ENCODE assay signal across 18 cellular contexts in genomic region chr1:78884685-78885452, GRCh38.
DNase-seq lines count a peak whose midpoint lies in the region; ATAC-seq, FAIRE-seq and TF ChIP-seq lines count a peak whose summit lies in the region.
"Had no signal": no experiment of that assay in that cellular context is flagged by ENCODE, and none has a peak within 500 bp of the region (broad histone marks: within the 10 kb centered on the region; RNA-seq: fewer than 3 reads in every experiment).

No MANE protein-coding gene starts in this region.

- no peak for FAIRE-seq in endothelial cell of umbilical vein (lab: Jason Lieb, UNC)
- FAIRE-seq: colon had no signal

- no peaks in the 10 kb centered on the region for H3K27me3 Mint-ChIP-seq in osteocyte (ENCODE audit: unreplicated experiment)
- no peaks in the 10 kb centered on the region for H3K27me3 Mint-ChIP-seq in mesothelial cell of epicardium (ENCODE audit: low read depth)
- H3K27me3 Mint-ChIP-seq: activated naive CD4-positive, alpha-beta T cell treated with anti-CD3 and anti-CD28 coated beads, Interleukin-2, amount 50 U/mL, for 24 hours; CD4-positive, CD25-positive, alpha-beta regulatory T cell had no signal

- peaks cover 0 to 12% of the 10 kb centered on the region in 2 experiments for H3K36me3 ChIP-seq in endothelial cell of umbilical vein (ENCODE audit: control insufficient read depth in 2 of 2, extremely low read depth in 1 of 2, insufficient read depth in 2 of 2, low read length in 2 of 2)
- H3K36me3 ChIP-seq: sigmoid colon had no signal

- no peaks in the 10 kb centered on the region for H3K9me3 ChIP-seq in endothelial cell of umbilical vein (replicated peaks; ENCODE audit: control insufficient read depth, insufficient read depth, low read length)
- H3K9me3 ChIP-seq: sigmoid colon had no signal

- H3K4me3 Mint-ChIP-seq in osteocyte (ENCODE audit: unreplicated experiment) (peak overlapping the region; percentile 29), mesothelial cell of epicardium (no peak overlapping the region)
- H3K4me3 Mint-ChIP-seq: activated CD8-positive, alpha-beta T cell treated with anti-CD3 and anti-CD28 coated beads for 36 hours; activated naive CD4-positive, alpha-beta T cell treated with anti-CD3 and anti-CD28 coated beads, Interleukin-2, amount 50 U/mL, for 24 hours; CD4-positive, CD25-positive, alpha-beta regulatory T cell; naive thymus-derived CD4-positive, alpha-beta T cell had no signal

- DNase-seq in GM03348 (ENCODE audit: low spot score) (peak; percentile 12), LHCN-M2 (ENCODE audit: low read depth) (peak; percentile 18), endothelial cell of umbilical vein (ENCODE audit: low read depth, low spot score) (peak; percentile 12), osteocyte (ENCODE audit: extremely low spot score, unreplicated experiment) (no peak), dorsolateral prefrontal cortex (no peak), mesothelial cell of epicardium (ENCODE audit: low spot score in 2 of 2, unreplicated experiment in 2 of 2) (no peak)
- no peak for DNase-seq in stimulated activated naive CD4-positive, alpha-beta T cell treated with Interleukin-2 at 50 U/mL for 16 hours (lab: John Stamatoyannopoulos, UW)
- DNase-seq: activated CD8-positive, alpha-beta T cell treated with anti-CD3 and anti-CD28 coated beads for 36 hours; CD4-positive, CD25-positive, alpha-beta regulatory T cell; islet precursor cell; naive thymus-derived CD4-positive, alpha-beta T cell; NCI-H1048; NCI-H446 treated with DMSO at 0.1 percent for 48 hours; sigmoid colon; substantia nigra had no signal

- CTCF ChIA-PET in endothelial cell of umbilical vein (lab: Charles Lee): no interaction called here

- no peaks in the 10 kb centered on the region for H4K20me1 ChIP-seq in endothelial cell of umbilical vein (replicated peaks; ENCODE audit: control insufficient read depth, extremely low read depth, insufficient read depth, low read length)

- H3K36me3 Mint-ChIP-seq in osteocyte (ENCODE audit: unreplicated experiment) (peaks cover 2% of the 10 kb centered on the region), mesothelial cell of epicardium (no peaks in the 10 kb centered on the region)
- H3K36me3 Mint-ChIP-seq: activated naive CD4-positive, alpha-beta T cell treated with anti-CD3 and anti-CD28 coated beads, Interleukin-2, amount 50 U/mL, for 24 hours; CD4-positive, CD25-positive, alpha-beta regulatory T cell; naive thymus-derived CD4-positive, alpha-beta T cell had no signal

- H3K27me3 ChIP-seq in endothelial cell of umbilical vein (ENCODE audit: control insufficient read depth in 2 of 2, insufficient read depth in 2 of 2, low read length in 2 of 2) (no peaks in the 10 kb centered on the region), dorsolateral prefrontal cortex (peaks cover 0 to 3% (median 0%) of the 10 kb centered on the region in 45 donors)
- H3K27me3 ChIP-seq: sigmoid colon had no signal

- dilution Hi-C loops in endothelial cell of umbilical vein (cut with MboI; ENCODE audit: extremely low pct_ligation_motif_present, low sequenced_read_pairs): no loop called here

- H3K27ac ChIP-seq in endothelial cell of umbilical vein (ENCODE audit: insufficient read depth, low read depth, low read length): no peak overlapping the region
- no peak overlapping the region for H3K27ac ChIP-seq in dorsolateral prefrontal cortex
- H3K27ac ChIP-seq: sigmoid colon had no signal

- no peaks in the 10 kb centered on the region for H3K4me1 ChIP-seq in endothelial cell of umbilical vein (ENCODE audit: control insufficient read depth, extremely low read depth, insufficient read depth, low read length)

- H3K9me3 Mint-ChIP-seq in osteocyte (ENCODE audit: unreplicated experiment) (peaks cover 3% of the 10 kb centered on the region), mesothelial cell of epicardium (no peaks in the 10 kb centered on the region)
- H3K9me3 Mint-ChIP-seq: activated CD8-positive, alpha-beta T cell treated with anti-CD3 and anti-CD28 coated beads for 36 hours; activated naive CD4-positive, alpha-beta T cell treated with anti-CD3 and anti-CD28 coated beads, Interleukin-2, amount 50 U/mL, for 24 hours; naive thymus-derived CD4-positive, alpha-beta T cell had no signal

- H3K4me3 ChIP-seq in endothelial cell of umbilical vein (replicated peaks in 1 of 3; ENCODE audit: insufficient read depth in 1 of 3, low read depth in 1 of 3, low read length in 3 of 3) (no peak overlapping the region), dorsolateral prefrontal cortex (no peak overlapping the region)
- H3K4me3 ChIP-seq: sigmoid colon had no signal

- intact Hi-C loops in endothelial cell of umbilical vein (cut with micrococcal nuclease): no loop called here
- intact Hi-C loops in dorsolateral prefrontal cortex (cut with DNase I): no loop called here

- H3K9me1 ChIP-seq in endothelial cell of umbilical vein (replicated peaks; ENCODE audit: control insufficient read depth, extremely low read depth, insufficient read depth, low read length): no peaks in the 10 kb centered on the region

- H3K79me2 ChIP-seq in endothelial cell of umbilical vein (ENCODE audit: control insufficient read depth, insufficient read depth, low read length): no peaks in the 10 kb centered on the region

- H3K27ac Mint-ChIP-seq in osteocyte (ENCODE audit: unreplicated experiment) (peak overlapping the region; percentile 12), mesothelial cell of epicardium (no peak overlapping the region)
- H3K27ac Mint-ChIP-seq: activated CD8-positive, alpha-beta T cell treated with anti-CD3 and anti-CD28 coated beads for 36 hours; activated naive CD4-positive, alpha-beta T cell treated with anti-CD3 and anti-CD28 coated beads, Interleukin-2, amount 50 U/mL, for 24 hours; CD4-positive, CD25-positive, alpha-beta regulatory T cell; naive thymus-derived CD4-positive, alpha-beta T cell had no signal

- ATAC-seq in HG03439 (IDR thresholded peaks at IDR 0.05; ENCODE audit: unreplicated experiment): no peak
- ATAC-seq: activated CD8-positive, alpha-beta T cell treated with anti-CD3 and anti-CD28 coated beads for 36 hours; naive thymus-derived CD4-positive, alpha-beta T cell had no signal

- H3K4me1 Mint-ChIP-seq in osteocyte (ENCODE audit: unreplicated experiment) (peaks cover 21% of the 10 kb centered on the region), mesothelial cell of epicardium (peaks cover 9% of the 10 kb centered on the region)
- H3K4me1 Mint-ChIP-seq: activated naive CD4-positive, alpha-beta T cell treated with anti-CD3 and anti-CD28 coated beads, Interleukin-2, amount 50 U/mL, for 24 hours; CD4-positive, CD25-positive, alpha-beta regulatory T cell; naive thymus-derived CD4-positive, alpha-beta T cell had no signal

- POLR2A ChIA-PET in endothelial cell of umbilical vein (lab: Charles Lee): no interaction called here

- H2AFZ ChIP-seq in endothelial cell of umbilical vein (ENCODE audit: low read depth, low read length): no peak overlapping the region

- TF ChIP-seq POLR2A in endothelial cell of umbilical vein (IDR thresholded peaks at IDR 0.05; ENCODE audit: low read depth, low read length): no peak

- no peak for TF ChIP-seq CTCF in endothelial cell of umbilical vein (IDR thresholded peaks at IDR 0.05; ENCODE audit: extremely low read depth in 1 of 2, insufficient read depth in 1 of 2, low read depth in 1 of 2, low read length in 2 of 2)
- TF ChIP-seq CTCF in osteocyte (IDR thresholded peaks at IDR 0.05): no peak
- TF ChIP-seq CTCF in dorsolateral prefrontal cortex (IDR thresholded peaks at IDR 0.05 in 54 of 56, conservative IDR thresholded peaks at IDR 0.05 in 2 of 56; ENCODE audit: low read depth in 1 of 56, partially characterized antibody in 56 of 56): no peak
- TF ChIP-seq CTCF in mesothelial cell of epicardium (IDR thresholded peaks at IDR 0.05; ENCODE audit: unreplicated experiment): no peak

- no TSS peak for BruUV-seq in endothelial cell of umbilical vein (replicated peaks; lab: Mats Ljungman, UMichigan)

- no peak overlapping the region for H3K9ac ChIP-seq in endothelial cell of umbilical vein (replicated peaks; ENCODE audit: extremely low read depth, insufficient read depth, low read length)

- H3K4me2 ChIP-seq in endothelial cell of umbilical vein (ENCODE audit: insufficient read depth, low read length): no peak overlapping the region

TF ChIP-seq in endothelial cell of umbilical vein, 7 proteins besides CTCF, POLR2A, EP300 and RAD21:
- no peak for TF ChIP-seq MYC (IDR thresholded peaks at IDR 0.05; ENCODE audit: low read depth, low read length)
- no peak for TF ChIP-seq MAX (IDR thresholded peaks at IDR 0.05; ENCODE audit: insufficient read depth, insufficient read length)
- TF ChIP-seq EZH2 (IDR thresholded peaks at IDR 0.05; ENCODE audit: borderline replicate concordance, low read depth, low read length, severe bottlenecking): no peak
- no peak for TF ChIP-seq JUN (IDR thresholded peaks at IDR 0.05; ENCODE audit: borderline replicate concordance, insufficient read depth, insufficient read length, low read depth)
- TF ChIP-seq POLR2AphosphoS5 (IDR thresholded peaks at IDR 0.05; ENCODE audit: insufficient read depth, low read depth, low read length): no peak
- TF ChIP-seq GATA2 (IDR thresholded peaks at IDR 0.05; ENCODE audit: insufficient read depth, insufficient read length, low read depth, low read length): no peak
- no peak for TF ChIP-seq FOS (IDR thresholded peaks at IDR 0.05; ENCODE audit: borderline replicate concordance, insufficient read depth, low read length)

Comparison
In these comparisons a context has a peak if more than half of its experiments do, and no peak if none do; other contexts are left out.
1. DNase-seq: peak in GM03348 (single experiment), LHCN-M2 (single experiment) and endothelial cell of umbilical vein (single experiment); none in osteocyte (single experiment), stimulated activated naive CD4-positive, alpha-beta T cell treated with Interleukin-2 at 50 U/mL for 16 hours (single experiment), dorsolateral prefrontal cortex (0 of 10) and mesothelial cell of epicardium (0 of 2).